Comparison of ENCODE assay signal across 14 cellular contexts in the genomic region with DNA sequence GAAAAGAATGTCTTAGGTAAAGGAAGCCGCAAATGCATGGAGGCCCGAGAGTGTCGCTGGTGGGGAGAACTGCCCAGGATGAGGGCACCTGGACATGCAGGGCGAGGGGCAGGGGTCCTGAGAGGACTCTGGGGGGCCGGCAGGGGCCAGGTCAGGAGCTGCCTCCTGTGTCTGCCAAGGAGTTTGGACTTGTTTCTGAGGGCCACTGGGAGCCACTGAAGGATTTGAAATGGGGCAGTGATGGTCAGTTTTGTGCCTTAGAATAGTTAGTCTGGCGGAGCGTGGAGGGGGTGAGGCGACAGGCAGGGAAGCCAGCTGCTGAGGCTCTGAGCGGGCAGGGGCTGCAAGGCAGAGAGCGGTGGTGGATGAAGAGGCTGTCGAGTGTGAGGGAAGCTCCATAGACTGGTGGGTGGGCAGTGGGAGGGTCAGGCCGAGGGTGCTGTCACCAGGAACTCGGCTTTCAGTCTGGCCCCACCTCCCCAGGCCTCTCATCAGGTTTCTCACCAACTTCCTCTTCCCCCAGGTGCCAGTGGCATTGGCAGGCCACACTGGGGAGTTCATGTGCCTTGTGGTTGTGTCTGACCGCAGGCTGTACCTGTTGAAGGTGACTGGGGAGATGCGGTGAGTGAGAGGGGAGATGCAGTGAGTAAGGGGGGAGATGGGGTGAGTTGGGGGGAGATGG. TPM values are rescaled to one million over a fixed set of nuclear protein-coding genes. Genes with fewer than 3 reads are reported as not detected.
A peak's percentile ranks its signal among the peaks of the same experiment; 100 is the strongest.
DNase-seq lines count a peak whose midpoint lies in the region; ATAC-seq and TF ChIP-seq lines count a peak whose summit lies in the region.
"Had no signal": no experiment of that assay in that cellular context is flagged by ENCODE, and none has a peak within 500 bp of the region (broad histone marks: within the 10 kb centered on the region; RNA-seq: fewer than 3 reads in every experiment).

No MANE protein-coding gene starts in this region.

- peaks cover 9 to 20% (median 17%) of the 10 kb centered on the region in 7 donors for H3K4me1 Mint-ChIP-seq in naive thymus-derived CD4-positive, alpha-beta T cell

- no peaks in the 10 kb centered on the region for H3K9me3 Mint-ChIP-seq in naive thymus-derived CD4-positive, alpha-beta T cell

- H3K27me3 Mint-ChIP-seq in naive thymus-derived CD4-positive, alpha-beta T cell = no peaks in the 10 kb centered on the region

- no peak for TF ChIP-seq POLR2A in Peyer's patch (IDR thresholded peaks at IDR 0.05)

- H3K36me3 ChIP-seq in Peyer's patch = peaks cover 0 to 57% (median 0%) of the 10 kb centered on the region in 3 donors
- peaks cover 0 to 68% (median 0%) of the 10 kb centered on the region in 3 experiments for H3K36me3 ChIP-seq in naive thymus-derived CD4-positive, alpha-beta T cell (ENCODE audit: control insufficient read depth in 2 of 3, insufficient read depth in 3 of 3, low read length in 3 of 3)

- peaks cover 0 to 6% (median 3%) of the 10 kb centered on the region in 4 donors for H3K4me1 ChIP-seq in Peyer's patch
- peaks cover 4 to 5% of the 10 kb centered on the region in 2 donors for H3K4me1 ChIP-seq in naive thymus-derived CD4-positive, alpha-beta T cell (ENCODE audit: control insufficient read depth in 2 of 2, insufficient read depth in 2 of 2, low read length in 2 of 2)
- H3K4me1 ChIP-seq: foreskin keratinocyte had no signal

- H3K4me3 Mint-ChIP-seq in naive thymus-derived CD4-positive, alpha-beta T cell = peak overlapping the region in 7 of 10 donors; percentile 18 to 65 (median 52)

- H3K27me3 ChIP-seq in Peyer's patch = no peaks in the 10 kb centered on the region
- no peaks in the 10 kb centered on the region for H3K27me3 ChIP-seq in naive thymus-derived CD4-positive, alpha-beta T cell (ENCODE audit: control insufficient read depth in 2 of 2, insufficient read depth in 2 of 2, low read length in 2 of 2)
- H3K27me3 ChIP-seq: foreskin keratinocyte had no signal

- no peak overlapping the region for H3K4me3 ChIP-seq in Peyer's patch
- H3K4me3 ChIP-seq in naive thymus-derived CD4-positive, alpha-beta T cell (ENCODE audit: low read length) = no peak overlapping the region

- no peak overlapping the region for H3K27ac ChIP-seq in Peyer's patch
- no peak overlapping the region for H3K27ac ChIP-seq in naive thymus-derived CD4-positive, alpha-beta T cell (ENCODE audit: low read depth, low read length)
- H3K27ac ChIP-seq: 22Rv1, foreskin keratinocyte had no signal

- CTCF ChIA-PET in naive thymus-derived CD4-positive, alpha-beta T cell (lab: Charles Lee) = interaction anchor here (0.6 kb wide), 1 partner anchor 13 kb away, joined by 3 read pairs; no protein-coding TSS in a partner anchor

- DNase-seq in NCI-H2029 (lab: John Stamatoyannopoulos, UW) (peak; percentile 3), NCI-H2029 treated with DMSO at 0.1 percent for 48 hours (lab: John Stamatoyannopoulos, UW) (no peak), Peyer's patch (peak in 2 of 3 donors; percentile 78 to 79), NCI-H2171 (lab: John Stamatoyannopoulos, UW) (no peak), NCI-H774 (lab: John Stamatoyannopoulos, UW) (no peak)
- DNase-seq in naive thymus-derived CD4-positive, alpha-beta T cell = peak in 5 of 9 donors; percentile 10 to 31 (median 18)
- DNase-seq: DMS 273 treated with DMSO at 0.1 percent for 48 hours, foreskin keratinocyte had no signal

- intact Hi-C loops in naive thymus-derived CD4-positive, alpha-beta T cell (cut with micrococcal nuclease) = no loop called here

- no peak for TF ChIP-seq CTCF in Peyer's patch (IDR thresholded peaks at IDR 0.05)

- peak overlapping the region in 6 of 9 donors; percentile 25 to 96 (median 58) for H3K27ac Mint-ChIP-seq in naive thymus-derived CD4-positive, alpha-beta T cell

- H3K9me3 ChIP-seq in Peyer's patch = no peaks in the 10 kb centered on the region
- H3K9me3 ChIP-seq in naive thymus-derived CD4-positive, alpha-beta T cell (ENCODE audit: control insufficient read depth in 2 of 3, low read length in 3 of 3) = no peaks in the 10 kb centered on the region

- POLR2A ChIA-PET in naive thymus-derived CD4-positive, alpha-beta T cell (lab: Charles Lee) = no interaction called here

- peaks cover 10 to 43% (median 11%) of the 10 kb centered on the region in 5 donors for H3K36me3 Mint-ChIP-seq in naive thymus-derived CD4-positive, alpha-beta T cell

- ATAC-seq in GM21367 (IDR thresholded peaks at IDR 0.05; ENCODE audit: unreplicated experiment) (peak; percentile 47), HG02884 (IDR thresholded peaks at IDR 0.05; ENCODE audit: unreplicated experiment) (no peak)
- ATAC-seq in naive thymus-derived CD4-positive, alpha-beta T cell = peak; percentile 45
- ATAC-seq: foreskin keratinocyte had no signal

RNA-seq across cellular contexts. Expression of a gene that starts 14.7 kb away (rescaled TPM):
- total RNA-seq in Peyer's patch = 1 to 10 TPM in 1 of 4 donors, under 1 TPM in 1, not detected in 2; 0.57 to 8.1 TPM
- 1 to 10 TPM in 1 of 5 experiments, under 1 TPM in 2, not detected in 2; 0.19 to 3.4 (median 0.34) TPM for total RNA-seq in naive thymus-derived CD4-positive, alpha-beta T cell
- not detected for polyA plus RNA-seq in naive thymus-derived CD4-positive, alpha-beta T cell

RNA-seq across cellular contexts. Expression of a gene that starts 15.1 kb away (rescaled TPM):
- total RNA-seq in Peyer's patch = 10 to 100 TPM; 19.4 to 62.6 (median 51.5) TPM
- 10 to 100 TPM; 33.6 to 46.4 (median 42.6) TPM for total RNA-seq in naive thymus-derived CD4-positive, alpha-beta T cell
- polyA plus RNA-seq in naive thymus-derived CD4-positive, alpha-beta T cell = 10 to 100 TPM in 1 of 2 donors, 1 to 10 TPM in 1; 6.8 to 13.0 TPM

RNA-seq across cellular contexts. Expression of a gene that starts 40.6 kb away (rescaled TPM):
- not detected for total RNA-seq in Peyer's patch
- under 1 TPM in 1 of 5 experiments, not detected in 4; 0.21 TPM for total RNA-seq in naive thymus-derived CD4-positive, alpha-beta T cell
- not detected for polyA plus RNA-seq in naive thymus-derived CD4-positive, alpha-beta T cell
- total RNA-seq: kidney epithelial cell, LHCN-M2, skeletal muscle tissue had no signal

RNA-seq across cellular contexts. Expression of a gene that starts 41.4 kb away (rescaled TPM):
- total RNA-seq in Peyer's patch = 10 to 100 TPM in 3 of 4 donors, 1 to 10 TPM in 1; 7.5 to 43.7 (median 21.2) TPM
- 1 to 10 TPM in 2 of 5 experiments, under 1 TPM in 1, not detected in 2; 0.19 to 7.1 (median 4.0) TPM for total RNA-seq in naive thymus-derived CD4-positive, alpha-beta T cell
- not detected for polyA plus RNA-seq in naive thymus-derived CD4-positive, alpha-beta T cell

Comparison
In these comparisons a context has a peak if more than half of its experiments do, and no peak if none do; other contexts are left out.
1. DNase-seq: peak in NCI-H2029 (single experiment), Peyer's patch (2 of 3) and naive thymus-derived CD4-positive, alpha-beta T cell (5 of 9); none in NCI-H2029 treated with DMSO at 0.1 percent for 48 hours (single experiment), NCI-H2171 (single experiment) and NCI-H774 (single experiment).